ENCODE assay signal across 12 cellular contexts in genomic region chr3:181713300-181713647, GRCh38. TPM values are rescaled to one million over a fixed set of nuclear protein-coding genes. Genes with fewer than 3 reads are reported as not detected.
DNase-seq lines count a peak whose midpoint lies in the region; ATAC-seq and TF ChIP-seq lines count a peak whose summit lies in the region.
"Had no signal": no experiment of that assay in that cellular context is flagged by ENCODE, and none has a peak within 500 bp of the region (broad histone marks: within the 10 kb centered on the region; RNA-seq: fewer than 3 reads in every experiment).

No MANE protein-coding gene starts in this region.

- H3K36me3 Mint-ChIP-seq in CD4-positive, CD25-positive, alpha-beta regulatory T cell: no peaks in the 10 kb centered on the region
- H3K36me3 Mint-ChIP-seq in brain: peaks cover 32% of the 10 kb centered on the region
- H3K36me3 Mint-ChIP-seq: memory B cell had no signal

- H3K4me1 Mint-ChIP-seq in CD4-positive, CD25-positive, alpha-beta regulatory T cell: peaks cover 4 to 14% (median 10%) of the 10 kb centered on the region in 4 donors
- peaks cover 28% of the 10 kb centered on the region for H3K4me1 Mint-ChIP-seq in brain

- H3K4me1 ChIP-seq in CD4-positive, CD25-positive, alpha-beta regulatory T cell (ENCODE audit: control insufficient read depth, insufficient read depth, low read length, poor library complexity, severe bottlenecking): peaks cover 27% of the 10 kb centered on the region
- H3K4me1 ChIP-seq in HUES48 (ENCODE audit: control insufficient read depth, insufficient read depth, low read length): peaks cover 32% of the 10 kb centered on the region
- H3K4me1 ChIP-seq in lower lobe of right lung: peaks cover 25% of the 10 kb centered on the region

- H3K4me3 Mint-ChIP-seq in CD4-positive, CD25-positive, alpha-beta regulatory T cell: peak overlapping the region in 3 of 4 donors; percentile 15 to 68 (median 27)
- H3K4me3 Mint-ChIP-seq in brain: peak overlapping the region in 3 of 5 experiments; percentile 87 to 93 (median 91)
- H3K4me3 Mint-ChIP-seq: memory B cell had no signal

- peak overlapping the region; percentile 94 for H3K9ac ChIP-seq in HUES48 (ENCODE audit: low read depth, low read length)

- peak overlapping the region in 1 of 3 donors; percentile 96 for H3K27ac Mint-ChIP-seq in CD4-positive, CD25-positive, alpha-beta regulatory T cell
- peak overlapping the region in 4 of 5 experiments; percentile 79 to 98 (median 96) for H3K27ac Mint-ChIP-seq in brain
- H3K27ac Mint-ChIP-seq: memory B cell had no signal

- peaks cover 64% of the 10 kb centered on the region for H3K27me3 Mint-ChIP-seq in CD4-positive, CD25-positive, alpha-beta regulatory T cell
- H3K27me3 Mint-ChIP-seq in brain: peaks cover 54% of the 10 kb centered on the region

- no peak overlapping the region for H3K4me3 ChIP-seq in CD4-positive, CD25-positive, alpha-beta regulatory T cell (ENCODE audit: low read depth, low read length)
- H3K4me3 ChIP-seq in HUES48 (ENCODE audit: low read depth, low read length) (peak overlapping the region; percentile 99), lower lobe of right lung (peak overlapping the region; percentile 38)

- peaks cover 0 to 11% (median 0%) of the 10 kb centered on the region in 7 donors for H3K9me3 Mint-ChIP-seq in CD4-positive, CD25-positive, alpha-beta regulatory T cell
- peaks cover 0 to 12% (median 4%) of the 10 kb centered on the region in 5 experiments for H3K9me3 Mint-ChIP-seq in brain

- intact Hi-C loops in lower lobe of right lung (cut with DNase I) (loop anchor here (5.0 kb wide), 1 partner anchor 544 kb away; no protein-coding TSS in a partner anchor), posterior cingulate gyrus (cut with DNase I) (no loop called here)

- peaks cover 64% of the 10 kb centered on the region for H3K27me3 ChIP-seq in CD4-positive, CD25-positive, alpha-beta regulatory T cell (ENCODE audit: control insufficient read depth, insufficient read depth, low read length)
- H3K27me3 ChIP-seq in HUES48 (ENCODE audit: control insufficient read depth, insufficient read depth, low read length): no peaks in the 10 kb centered on the region
- H3K27me3 ChIP-seq in lower lobe of right lung (ENCODE audit: low read depth): peaks cover 99% of the 10 kb centered on the region

- H3K27ac ChIP-seq in CD4-positive, CD25-positive, alpha-beta regulatory T cell (ENCODE audit: insufficient read depth, low read length, poor library complexity, severe bottlenecking): no peak overlapping the region
- H3K27ac ChIP-seq in HUES48 (ENCODE audit: low read depth, low read length) (peak overlapping the region; percentile 100), lower lobe of right lung (no peak overlapping the region)

- ATAC-seq in CD4-positive, CD25-positive, alpha-beta regulatory T cell (ENCODE audit: low read depth in 2 of 2): no peak
- ATAC-seq in lower lobe of right lung (no peak), HG03354 (IDR thresholded peaks at IDR 0.05; ENCODE audit: poor library complexity, severe bottlenecking, unreplicated experiment) (no peak)

- H3K9me3 ChIP-seq in CD4-positive, CD25-positive, alpha-beta regulatory T cell (ENCODE audit: control insufficient read depth in 2 of 2, low read length in 2 of 2): peaks cover 4 to 8% of the 10 kb centered on the region in 2 experiments
- H3K9me3 ChIP-seq in HUES48 (ENCODE audit: control insufficient read depth, insufficient read depth, low read length) (no peaks in the 10 kb centered on the region), lower lobe of right lung (no peaks in the 10 kb centered on the region)

- TF ChIP-seq CTCF in brain (conservative IDR thresholded peaks at IDR 0.05) (no peak), lower lobe of right lung (IDR thresholded peaks at IDR 0.05) (no peak)

- no peak for DNase-seq in CD4-positive, CD25-positive, alpha-beta regulatory T cell
- no peak for DNase-seq in lower lobe of right lung
- no peak for DNase-seq in NCI-H82 treated with DMSO at 0.1 percent for 48 hours (lab: John Stamatoyannopoulos, UW; ENCODE audit: unreplicated experiment)
- no peak for DNase-seq in stimulated activated CD4-positive, alpha-beta T cell treated with anti-CD3 and anti-CD28 coated beads, Interleukin-4, amount 100 ng/mL, for 4 hours
- no peak for DNase-seq in posterior cingulate gyrus
- DNase-seq: aorta, NCI-H1694, Right ventricle myocardium superior had no signal

- no peaks in the 10 kb centered on the region for H3K36me3 ChIP-seq in CD4-positive, CD25-positive, alpha-beta regulatory T cell (ENCODE audit: control insufficient read depth, insufficient read depth, low read length)
- H3K36me3 ChIP-seq in HUES48 (ENCODE audit: control insufficient read depth, insufficient read depth, low read length) (peaks cover 24% of the 10 kb centered on the region), lower lobe of right lung (no peaks in the 10 kb centered on the region)

RNA-seq across cellular contexts. Expression of gene SOX2, which starts 1.5 kb away (rescaled TPM):
- not detected for total RNA-seq in CD4-positive, CD25-positive, alpha-beta regulatory T cell
- polyA plus RNA-seq in CD4-positive, CD25-positive, alpha-beta regulatory T cell: not detected
- 120 TPM for polyA plus RNA-seq in brain (ENCODE audit: insufficient read depth, low read depth, low replicate concordance)
- 4.0 TPM for total RNA-seq in lower lobe of right lung
